ENCODE assay signal across 38 cellular contexts in genomic region chr16:1454561-1454960, GRCh38. TPM values are rescaled to one million over a fixed set of nuclear protein-coding genes. Genes with fewer than 3 reads are reported as not detected.
"Had no signal": no experiment of that assay in that cellular context is flagged by ENCODE, and none has a peak within 500 bp of the region (broad histone marks: within the 10 kb centered on the region; RNA-seq: fewer than 3 reads in every experiment).

No MANE protein-coding gene starts in this region.

- H3K9me3 ChIP-seq: esophagus muscularis mucosa, gastrocnemius medialis, heart right ventricle had no signal

- H3K4me1 ChIP-seq: esophagus muscularis mucosa, foreskin keratinocyte, gastrocnemius medialis, heart right ventricle had no signal

- H3K9me3 Mint-ChIP-seq: activated B cell treated with CpG ODN at 0.5 μM for 24 hours; activated T-helper 1 cell treated with anti-CD3 and anti-CD28 coated beads, Interleukin-12 subunit alpha, Interleukin-12 subunit beta, Interleukin-2, Interleukin-4 antibody, amounts not matched to agents 30 ng/mL and 10 ng/mL and 1 ng/mL, durations not matched to agents 14 hours and 24 hours and 36 hours; activated T-helper 2 cell treated with anti-CD3 and anti-CD28 coated beads, Interferon-gamma antibody, Interleukin-2, Interleukin-4, amounts not matched to agents 10 μg/mL and 5 μg/mL and 100 μg/mL, durations not matched to agents 14 hours and 24 hours and 36 hours; effector memory CD8-positive, alpha-beta T cell; T-helper 2 cell treated with Interferon-gamma antibody and Interleukin-4, amounts not matched to agents 5 μg/mL and 100 μg/mL, for 36 hours had no signal

- H3K27me3 Mint-ChIP-seq: activated B cell treated with CpG ODN at 0.5 μM for 24 hours; activated CD8-positive, alpha-beta memory T cell treated with anti-CD3 and anti-CD28 coated beads, Interleukin-2, amount 10 ng/mL, durations not matched to agents 7 days and 5 days; activated naive CD8-positive, alpha-beta T cell; effector memory CD8-positive, alpha-beta T cell; T-helper 17 cell had no signal

- FAIRE-seq: astrocyte, bronchial epithelial cell, colon had no signal

- DNase-seq: activated B cell treated with CpG ODN at 0.5 μM for 24 hours; activated CD4-positive, alpha-beta T cell treated with anti-CD3 and anti-CD28 coated beads for 48 hours; activated CD4-positive, alpha-beta T cell treated with anti-CD3 and anti-CD28 coated beads, Interleukin-2, amount 50 U/mL, for 1 hour; activated CD4-positive, alpha-beta T cell treated with anti-CD3 and anti-CD28 coated beads, Interleukin-2, amount 50 U/mL, for 48 hours; activated CD8-positive, alpha-beta memory T cell treated with anti-CD3 and anti-CD28 coated beads, Interleukin-2, amount 10 ng/mL, durations not matched to agents 7 days and 5 days; activated CD8-positive, alpha-beta memory T cell treated with anti-CD3 and anti-CD28 coated beads, Interleukin-2, amount 50 U/mL, for 4 hours; activated CD8-positive, alpha-beta T cell treated with anti-CD3 and anti-CD28 coated beads, Interleukin-2, amount 10 ng/mL, durations not matched to agents 7 days and 5 days; activated effector memory CD4-positive, alpha-beta T cell treated with anti-CD3 and anti-CD28 coated beads, Interleukin-2, amount 50 U/mL, for 16 hours; activated naive CD4-positive, alpha-beta T cell treated with anti-CD3 and anti-CD28 coated beads, Interleukin-2, amount 50 U/mL, for 16 hours; activated T-cell treated with anti-CD3 and anti-CD28 coated beads, Interleukin-2, amount 50 U/mL, for 1 hour; activated T-cell treated with anti-CD3 and anti-CD28 coated beads, Interleukin-2, amount 50 U/mL, for 48 hours; amniotic stem cell; anterior cingulate cortex; brain microvascular endothelial cell; caudate nucleus; cortex of kidney; dermis blood vessel endothelial cell; effector CD4-positive, alpha-beta T cell; effector memory CD8-positive, alpha-beta T cell; erythroblast; foreskin keratinocyte; gastrocnemius medialis; heart right ventricle; T-helper 1 cell; T-helper 17 cell; T1000; WERI-Rb-1 had no signal

- H3K4me1 Mint-ChIP-seq: T-helper 17 cell had no signal

- H3K27ac Mint-ChIP-seq: activated B cell treated with CpG ODN at 0.5 μM for 24 hours; activated CD8-positive, alpha-beta T cell treated with anti-CD3 and anti-CD28 coated beads, Interleukin-2, amount 10 ng/mL, durations not matched to agents 7 days and 5 days; activated naive CD8-positive, alpha-beta T cell; activated T-helper 1 cell treated with anti-CD3 and anti-CD28 coated beads, Interleukin-12 subunit alpha, Interleukin-12 subunit beta, Interleukin-2, Interleukin-4 antibody, amounts not matched to agents 30 ng/mL and 10 ng/mL and 1 ng/mL, durations not matched to agents 14 hours and 24 hours and 36 hours; activated T-helper 2 cell treated with anti-CD3 and anti-CD28 coated beads, Interferon-gamma antibody, Interleukin-2, Interleukin-4, amounts not matched to agents 10 μg/mL and 5 μg/mL and 100 μg/mL, durations not matched to agents 14 hours and 24 hours and 36 hours; effector memory CD8-positive, alpha-beta T cell; T-helper 2 cell treated with Interferon-gamma antibody and Interleukin-4, amounts not matched to agents 5 μg/mL and 100 μg/mL, for 36 hours had no signal

- H3K27me3 ChIP-seq: brain microvascular endothelial cell, esophagus muscularis mucosa, foreskin keratinocyte, gastrocnemius medialis, heart right ventricle had no signal

- H3K4me3 Mint-ChIP-seq: activated B cell treated with CpG ODN at 0.5 μM for 24 hours; activated CD8-positive, alpha-beta memory T cell treated with anti-CD3 and anti-CD28 coated beads, Interleukin-2, amount 10 ng/mL, durations not matched to agents 7 days and 5 days; activated CD8-positive, alpha-beta T cell treated with anti-CD3 and anti-CD28 coated beads, Interleukin-2, amount 10 ng/mL, durations not matched to agents 7 days and 5 days; activated naive CD8-positive, alpha-beta T cell; activated T-helper 1 cell treated with anti-CD3 and anti-CD28 coated beads, Interleukin-12 subunit alpha, Interleukin-12 subunit beta, Interleukin-2, Interleukin-4 antibody, amounts not matched to agents 30 ng/mL and 10 ng/mL and 1 ng/mL, durations not matched to agents 14 hours and 24 hours and 36 hours; effector memory CD8-positive, alpha-beta T cell; T-helper 17 cell; T-helper 2 cell treated with Interferon-gamma antibody and Interleukin-4, amounts not matched to agents 5 μg/mL and 100 μg/mL, for 36 hours had no signal

- H3K27ac ChIP-seq: brain microvascular endothelial cell, esophagus muscularis mucosa, foreskin keratinocyte, gastrocnemius medialis, heart right ventricle, WERI-Rb-1 had no signal

- H3K4me3 ChIP-seq: esophagus muscularis mucosa, gastrocnemius medialis, heart right ventricle had no signal

- ATAC-seq: activated CD4-positive, CD25-positive, alpha-beta regulatory T cell treated with anti-CD3 and anti-CD28 coated beads, Interleukin-2, amount 50 U/mL, for 24 hours; activated CD8-positive, alpha-beta memory T cell treated with anti-CD3 and anti-CD28 coated beads, Interleukin-2, amount 10 ng/mL, durations not matched to agents 7 days and 5 days; activated CD8-positive, alpha-beta T cell treated with anti-CD3 and anti-CD28 coated beads, Interleukin-2, amount 10 ng/mL, durations not matched to agents 7 days and 5 days; effector memory CD8-positive, alpha-beta T cell; foreskin keratinocyte; gastrocnemius medialis; heart right ventricle; T-helper 17 cell had no signal

- H3K36me3 Mint-ChIP-seq: activated CD8-positive, alpha-beta memory T cell treated with anti-CD3 and anti-CD28 coated beads, Interleukin-2, amount 10 ng/mL, durations not matched to agents 7 days and 5 days had no signal

RNA-seq across cellular contexts. Expression of gene PERCC1, which starts 23.7 kb away (rescaled TPM):
- total RNA-seq: activated T-helper 1 cell treated with anti-CD3 and anti-CD28 coated beads, Interleukin-12 subunit alpha, Interleukin-12 subunit beta, Interleukin-2, Interleukin-4 antibody, amounts not matched to agents 30 ng/mL and 10 ng/mL and 1 ng/mL, durations not matched to agents 14 hours and 24 hours and 36 hours; activated T-helper 2 cell treated with anti-CD3 and anti-CD28 coated beads, Interferon-gamma antibody, Interleukin-2, Interleukin-4, amounts not matched to agents 10 μg/mL and 5 μg/mL and 100 μg/mL, durations not matched to agents 14 hours and 24 hours and 36 hours; astrocyte; bronchial epithelial cell; chondrocyte; dermis blood vessel endothelial cell; esophagus muscularis mucosa; foreskin keratinocyte; gastrocnemius medialis; T-helper 17 cell had no signal
- polyA plus RNA-seq: foreskin keratinocyte had no signal

RNA-seq across cellular contexts. Expression of gene PTX4, which starts 34.2 kb away (rescaled TPM):
- total RNA-seq: activated B cell treated with CpG ODN at 0.5 μM for 24 hours; activated CD8-positive, alpha-beta memory T cell treated with anti-CD3 and anti-CD28 coated beads for 36 hours; activated CD8-positive, alpha-beta memory T cell treated with anti-CD3 and anti-CD28 coated beads, Interleukin-2, amount 10 ng/mL, durations not matched to agents 7 days and 5 days; activated CD8-positive, alpha-beta T cell treated with anti-CD3 and anti-CD28 coated beads, Interleukin-2, amount 10 ng/mL, durations not matched to agents 7 days and 5 days; activated T-helper 1 cell treated with anti-CD3 and anti-CD28 coated beads, Interleukin-12 subunit alpha, Interleukin-12 subunit beta, Interleukin-2, Interleukin-4 antibody, amounts not matched to agents 30 ng/mL and 10 ng/mL and 1 ng/mL, durations not matched to agents 14 hours and 24 hours and 36 hours; activated T-helper 2 cell treated with anti-CD3 and anti-CD28 coated beads, Interferon-gamma antibody, Interleukin-2, Interleukin-4, amounts not matched to agents 10 μg/mL and 5 μg/mL and 100 μg/mL, durations not matched to agents 14 hours and 24 hours and 36 hours; astrocyte; chondrocyte; dermis blood vessel endothelial cell; foreskin keratinocyte; heart right ventricle; T-helper 17 cell had no signal
- polyA plus RNA-seq: foreskin keratinocyte, heart right ventricle had no signal
